In the genomic region with DNA sequence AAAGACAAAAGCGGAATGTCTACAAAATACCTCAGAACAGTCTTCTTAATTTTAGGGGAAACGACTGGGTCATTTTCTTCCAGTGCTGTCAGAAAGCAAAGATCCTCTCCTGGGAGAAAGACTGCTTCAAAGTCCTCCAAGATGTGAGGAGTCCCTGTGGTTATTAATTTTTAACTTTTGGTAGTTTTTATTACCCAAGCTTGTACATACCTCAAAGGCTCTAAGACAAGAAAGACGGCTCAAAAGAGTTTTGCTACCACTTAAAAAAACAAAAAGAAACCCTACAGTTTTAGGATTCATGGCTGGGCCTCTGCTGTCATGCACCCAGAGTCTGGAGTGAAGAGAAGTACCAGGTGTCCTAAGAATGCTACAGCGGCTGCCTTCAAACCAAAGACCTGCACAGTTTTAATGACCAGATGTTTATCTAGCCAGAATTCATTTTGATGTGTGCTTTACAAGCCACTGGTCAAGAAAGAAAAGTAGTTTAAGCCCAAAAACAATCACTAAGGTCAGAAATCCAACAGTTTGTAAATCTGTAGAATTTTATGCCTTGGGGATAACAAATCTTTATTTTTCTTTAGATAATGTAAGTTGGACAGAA, we compare ENCODE assay signal across 21 cellular contexts. TPM values are rescaled to one million over a fixed set of nuclear protein-coding genes. Genes with fewer than 3 reads are reported as not detected.
A peak's percentile ranks its signal among the peaks of the same experiment; 100 is the strongest.
DNase-seq lines count a peak whose midpoint lies in the region; ATAC-seq, FAIRE-seq and TF ChIP-seq lines count a peak whose summit lies in the region.
"Had no signal": no experiment of that assay in that cellular context is flagged by ENCODE, and none has a peak within 500 bp of the region (broad histone marks: within the 10 kb centered on the region; RNA-seq: fewer than 3 reads in every experiment).

No MANE protein-coding gene starts in this region.

- H3K4me3 ChIP-seq in coronary artery (no peak overlapping the region), stomach smooth muscle (ENCODE audit: low read length in 2 of 2) (peak overlapping the region in 1 of 2 donors; percentile 44)
- H3K4me3 ChIP-seq: lower lobe of right lung, ovary had no signal

- no peaks in the 10 kb centered on the region for H3K36me3 Mint-ChIP-seq in mesothelial cell of epicardium
- H3K36me3 Mint-ChIP-seq: CD4-positive, alpha-beta memory T cell had no signal

- no peak for FAIRE-seq in HTR-8/SVneo (lab: Jason Lieb, UNC)
- no peak for FAIRE-seq in urothelium cell line (lab: Jason Lieb, UNC)

- no peak overlapping the region for H3K9ac ChIP-seq in stomach smooth muscle (ENCODE audit: low read length in 2 of 2)

- H3K27ac ChIP-seq in coronary artery (peak overlapping the region; percentile 32 to 65), stomach smooth muscle (ENCODE audit: low read length) (peak overlapping the region; percentile 41)
- H3K27ac ChIP-seq: lower lobe of right lung had no signal

- no peaks in the 10 kb centered on the region for H3K27me3 ChIP-seq in stomach smooth muscle (ENCODE audit: control insufficient read depth in 1 of 2, insufficient read depth in 2 of 2, low read length in 2 of 2)
- H3K27me3 ChIP-seq: ovary had no signal

- H3K4me1 ChIP-seq in stomach smooth muscle (ENCODE audit: control insufficient read depth, insufficient read depth, low read length), result peaks cover 31% of the 10 kb centered on the region

- no peaks in the 10 kb centered on the region for H3K9me3 Mint-ChIP-seq in mesothelial cell of epicardium
- H3K9me3 Mint-ChIP-seq: CD4-positive, alpha-beta memory T cell; stimulated activated naive CD8-positive, alpha-beta T cell treated with anti-CD3 and anti-CD28 coated beads, Interleukin-15, amount 100 ng/mL, for 72 hours had no signal

- H3K36me3 ChIP-seq in stomach smooth muscle (ENCODE audit: control insufficient read depth in 2 of 2, insufficient read depth in 2 of 2, low read length in 2 of 2), result no peaks in the 10 kb centered on the region
- H3K36me3 ChIP-seq: lower lobe of right lung, ovary had no signal

- no peak for TF ChIP-seq CTCF in coronary artery (IDR thresholded peaks at IDR 0.05)
- TF ChIP-seq CTCF in mesothelial cell of epicardium (IDR thresholded peaks at IDR 0.05; ENCODE audit: unreplicated experiment), result no peak

- peaks cover 10% of the 10 kb centered on the region for H3K27me3 Mint-ChIP-seq in mesothelial cell of epicardium (ENCODE audit: low read depth)

- peaks cover 58% of the 10 kb centered on the region for H3K4me1 Mint-ChIP-seq in mesothelial cell of epicardium
- H3K4me1 Mint-ChIP-seq: stimulated activated naive CD8-positive, alpha-beta T cell treated with anti-CD3 and anti-CD28 coated beads, Interleukin-15, amount 100 ng/mL, for 72 hours had no signal

- H3K4me3 Mint-ChIP-seq in mesothelial cell of epicardium, result no peak overlapping the region
- H3K4me3 Mint-ChIP-seq: CD4-positive, alpha-beta memory T cell; stimulated activated naive CD8-positive, alpha-beta T cell treated with anti-CD3 and anti-CD28 coated beads, Interleukin-15, amount 100 ng/mL, for 72 hours had no signal

- no peak for ATAC-seq in GM18498 (IDR thresholded peaks at IDR 0.05; ENCODE audit: unreplicated experiment)
- ATAC-seq: esophagus mucosa; lower lobe of right lung; stimulated activated naive CD8-positive, alpha-beta T cell treated with anti-CD3 and anti-CD28 coated beads, Interleukin-15, amount 100 ng/mL, for 72 hours had no signal

- H3K9me3 ChIP-seq in stomach smooth muscle (ENCODE audit: control insufficient read depth in 2 of 2, low read length in 2 of 2), result no peaks in the 10 kb centered on the region
- H3K9me3 ChIP-seq: lower lobe of right lung, ovary had no signal

- H3K27ac Mint-ChIP-seq in mesothelial cell of epicardium, result peak overlapping the region; percentile 98

- DNase-seq in HTR-8/SVneo (ENCODE audit: insufficient read length, low spot score) (peak; percentile 65), coronary artery (ENCODE audit: low spot score) (no peak), mesothelial cell of epicardium (ENCODE audit: low spot score in 2 of 2, unreplicated experiment in 2 of 2) (no peak), urothelium cell line (ENCODE audit: low spot score) (no peak), ecto neural progenitor cell (ENCODE audit: low spot score) (no peak)
- no peak for DNase-seq in activated CD4-positive, CD25-positive, alpha-beta regulatory T cell treated with anti-CD3 and anti-CD28 coated beads, Interleukin-2, amount 50 U/mL, for 72 hours
- DNase-seq: activated CD4-positive, alpha-beta T cell treated with anti-CD3 and anti-CD28 coated beads, Interleukin-2, amount 50 U/mL, for 48 hours; amniotic stem cell; CD4-positive, alpha-beta memory T cell; DMS79 treated with DMSO at 0.1 percent for 48 hours; lower lobe of right lung; NCI-H1105 treated with DMSO at 0.1 percent for 48 hours; NCI-H2081 treated with DMSO at 0.1 percent for 48 hours; NCI-H510A treated with DMSO at 0.1 percent for 48 hours; ovary; stimulated activated CD4-positive, alpha-beta T cell treated with anti-CD3 and anti-CD28 coated beads, Interleukin-2, amount 100 ng/mL, for 48 hours; stimulated activated naive CD8-positive, alpha-beta T cell treated with anti-CD3 and anti-CD28 coated beads, Interleukin-15, amount 100 ng/mL, for 72 hours; T-helper 1 cell had no signal

RNA-seq across cellular contexts. Expression of a gene that starts 56.2 kb away (rescaled TPM):
- total RNA-seq in mesothelial cell of epicardium, result 0.07 to 0.16 TPM in 2 of 3 replicates, not detected in the other
- total RNA-seq: CD4-positive, alpha-beta memory T cell; lower lobe of right lung had no signal
